ENCODE assay signal across 8 cellular contexts in the genomic region with DNA sequence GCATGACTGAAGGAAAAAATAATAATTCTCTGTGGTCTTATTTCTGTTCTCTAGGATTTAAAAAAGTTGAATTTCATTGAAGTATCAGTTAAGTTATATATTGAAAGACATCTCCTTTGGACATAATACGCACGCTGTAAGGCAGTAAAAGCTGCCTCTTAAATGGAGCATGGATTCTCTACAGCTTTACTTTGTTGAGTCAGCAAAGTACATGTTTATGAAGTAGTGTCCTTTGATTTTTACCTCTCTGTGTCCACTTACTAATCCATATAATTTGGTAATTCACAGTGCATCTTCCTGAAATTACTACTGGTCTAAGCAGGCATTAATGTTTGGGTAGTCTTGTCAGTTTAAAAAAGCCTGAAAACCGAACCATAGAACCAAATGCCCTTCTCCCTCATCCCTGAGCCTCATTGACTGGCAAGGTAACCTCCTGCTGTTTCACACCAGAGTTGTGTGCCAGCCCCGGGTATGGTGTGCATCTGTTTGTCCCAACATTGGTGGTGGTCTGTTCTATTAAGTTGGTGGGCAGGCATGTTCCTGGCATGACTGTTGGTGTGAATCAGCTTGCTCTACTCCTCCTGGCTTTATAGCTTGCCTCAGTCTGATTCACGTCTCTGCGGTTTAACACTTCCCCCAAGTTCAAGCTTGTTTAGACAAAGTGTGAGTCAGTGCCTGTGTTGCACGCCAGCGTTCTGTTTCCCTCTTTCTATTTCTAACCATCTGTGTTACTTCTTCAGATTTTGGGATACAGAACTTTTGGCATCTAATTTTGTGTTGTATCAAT.
DNase-seq lines count a peak whose midpoint lies in the region; ATAC-seq and TF ChIP-seq lines count a peak whose summit lies in the region.

No MANE protein-coding gene starts in this region.

- peaks cover 7 to 12% of the 10 kb centered on the region in 2 donors for H3K36me3 ChIP-seq in muscle layer of duodenum (ENCODE audit: control insufficient read depth in 1 of 2, insufficient read depth in 2 of 2, low read length in 2 of 2)

- peak; percentile 81 for ATAC-seq in GM18511 (IDR thresholded peaks at IDR 0.05; ENCODE audit: unreplicated experiment)

- POLR2A ChIA-PET in HEK293T (lab: Yijun Ruan, JAX) = no interaction called here

- CTCF ChIA-PET in HEK293T (lab: Yijun Ruan, JAX) = no interaction called here

- H3K4me1 ChIP-seq in muscle layer of duodenum (ENCODE audit: control insufficient read depth in 1 of 2, insufficient read depth in 2 of 2, low read length in 2 of 2) = peaks cover 18 to 38% of the 10 kb centered on the region in 2 donors

- DNase-seq in HT1080 (ENCODE audit: low read depth) (peak; percentile 98), dorsolateral prefrontal cortex (peak in 7 of 10 donors; percentile 39 to 81 (median 58)), HEK293T (ENCODE audit: extremely low spot score) (no peak), NCI-H1092 treated with DMSO at 0.1 percent for 48 hours (lab: John Stamatoyannopoulos, UW) (no peak)
- DNase-seq in activated CD4-positive, alpha-beta T cell treated with anti-CD3 and anti-CD28 coated beads, Interleukin-2, amount 50 U/mL, for 48 hours = peak; percentile 62 to 73
- DNase-seq in stimulated activated CD8-positive, alpha-beta memory T cell treated with anti-CD3 and anti-CD28 coated beads, Interleukin-7, amount 100 ng/mL, for 1 hour (ENCODE audit: low read depth in 2 of 2) = peak; percentile 38 to 48

- intact Hi-C loops in dorsolateral prefrontal cortex (cut with DNase I) = no loop called here

- no peak for TF ChIP-seq CTCF in dorsolateral prefrontal cortex (IDR thresholded peaks at IDR 0.05 in 54 of 56, conservative IDR thresholded peaks at IDR 0.05 in 2 of 56; ENCODE audit: low read depth in 1 of 56, partially characterized antibody in 56 of 56)

- H3K4me3 ChIP-seq in dorsolateral prefrontal cortex (no peak overlapping the region), muscle layer of duodenum (ENCODE audit: low read depth in 1 of 2, low read length in 2 of 2) (no peak overlapping the region)

- H3K27ac ChIP-seq in dorsolateral prefrontal cortex = peak overlapping the region in 35 of 59 donors; percentile 2 to 75 (median 47)
- peak overlapping the region; percentile 82 for H3K27ac ChIP-seq in muscle layer of duodenum (ENCODE audit: low read length)

- H3K27me3 ChIP-seq in dorsolateral prefrontal cortex = no peaks in the 10 kb centered on the region
- H3K27me3 ChIP-seq in muscle layer of duodenum (ENCODE audit: low read depth, low read length) = no peaks in the 10 kb centered on the region

- peaks cover 1 to 6% of the 10 kb centered on the region in 2 donors for H3K9me3 ChIP-seq in muscle layer of duodenum (ENCODE audit: control insufficient read depth in 1 of 2, low read length in 2 of 2)

TF ChIP-seq in HEK293T, 16 proteins besides CTCF, POLR2A, EP300 and RAD21:
- TF ChIP-seq FOXA1 (IDR thresholded peaks at IDR 0.05) (no peak), L3MBTL2 (conservative IDR thresholded peaks at IDR 0.05) (no peak), CTBP1 (IDR thresholded peaks at IDR 0.05; ENCODE audit: borderline replicate concordance) (no peak), FOXM1 (IDR thresholded peaks at IDR 0.05; ENCODE audit: borderline replicate concordance) (no peak), FOXK2 (IDR thresholded peaks at IDR 0.05) (no peak), ZNF384 (IDR thresholded peaks at IDR 0.05) (no peak)
TF ChIP-seq in HEK293T: peak in this region for 0.

Comparison
In these comparisons a context has a peak if more than half of its experiments do, and no peak if none do; other contexts are left out.
1. DNase-seq: peak in HT1080 (single experiment), activated CD4-positive, alpha-beta T cell treated with anti-CD3 and anti-CD28 coated beads, Interleukin-2, amount 50 U/mL, for 48 hours (2 of 2), dorsolateral prefrontal cortex (7 of 10) and stimulated activated CD8-positive, alpha-beta memory T cell treated with anti-CD3 and anti-CD28 coated beads, Interleukin-7, amount 100 ng/mL, for 1 hour (2 of 2); none in HEK293T (single experiment) and NCI-H1092 treated with DMSO at 0.1 percent for 48 hours (single experiment).